ENCODE assay signal across 8 cellular contexts in the genomic region with DNA sequence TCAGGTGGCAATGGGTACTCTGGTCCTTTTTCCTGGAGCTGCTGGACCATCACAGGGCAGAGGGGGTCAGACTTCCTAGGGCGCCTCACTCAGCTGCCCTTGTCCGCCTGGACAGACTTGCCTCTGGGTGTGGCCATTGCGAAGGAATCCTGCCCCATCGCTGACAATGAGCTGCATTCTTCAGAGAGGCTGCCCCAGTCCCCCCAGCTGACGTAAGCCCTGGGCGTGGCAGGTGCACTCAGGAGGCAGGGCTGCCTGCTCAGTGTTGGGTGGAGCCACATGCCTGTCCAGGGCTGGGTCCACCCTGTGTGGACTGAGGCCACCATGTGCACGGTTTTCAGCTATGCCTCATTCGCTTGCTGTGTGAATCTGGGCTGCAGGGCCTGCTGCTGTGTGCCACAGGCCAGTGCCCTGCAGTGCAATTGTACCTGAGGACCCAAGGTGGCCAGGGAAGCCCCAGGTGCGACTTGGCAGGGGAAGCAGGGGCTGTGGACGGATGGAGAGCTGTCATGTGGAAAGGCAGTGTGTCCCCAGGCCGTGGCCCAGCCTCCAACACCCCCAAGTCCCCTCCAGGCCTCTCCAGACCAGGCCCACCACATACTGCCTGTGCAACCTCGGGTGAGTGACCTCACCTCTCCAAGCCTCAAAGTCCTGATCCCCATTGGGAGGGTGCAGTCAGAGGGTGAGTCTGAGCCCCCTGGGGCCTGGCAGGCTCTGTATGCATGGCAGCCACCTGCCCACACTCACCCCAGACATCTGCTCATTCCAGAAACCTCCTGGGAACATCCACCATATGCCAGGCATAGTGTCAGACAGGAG. TPM values are rescaled to one million over a fixed set of nuclear protein-coding genes. Genes with fewer than 3 reads are reported as not detected.
A peak's percentile ranks its signal among the peaks of the same experiment; 100 is the strongest.
DNase-seq lines count a peak whose midpoint lies in the region; ATAC-seq and TF ChIP-seq lines count a peak whose summit lies in the region.

No MANE protein-coding gene starts in this region.

- in situ Hi-C loops in GM13977 (cut with MboI; ENCODE audit: low pct_unique_long_range_greater_than_20kb, low sequenced_read_pairs, unreplicated experiment) = no loop called here

- intact Hi-C loops in lower lobe of right lung (cut with DNase I) = no loop called here

- H3K4me3 ChIP-seq in AG10803 (ENCODE audit: low read length) (no peak overlapping the region), lower lobe of right lung (no peak overlapping the region)

- peak; percentile 90 for DNase-seq in AG10803 (ENCODE audit: low read depth)
- DNase-seq in NCI-H146 treated with DMSO at 0.1 percent for 48 hours (lab: John Stamatoyannopoulos, UW; ENCODE audit: unreplicated experiment) = peak; percentile 86
- peak; percentile 79 for DNase-seq in dedifferentiated amniotic fluid mesenchymal stem cell (ENCODE audit: extremely low spot score)
- peak; percentile 92 for DNase-seq in lower lobe of right lung
- DNase-seq in activated CD4-positive, CD25-positive, alpha-beta regulatory T cell (lab: John Stamatoyannopoulos, UW) = no peak
- DNase-seq in GM13977 (ENCODE audit: low spot score) = no peak

- peak; percentile 95 for ATAC-seq in lower lobe of right lung
- ATAC-seq in HG03025 (IDR thresholded peaks at IDR 0.05; ENCODE audit: low FRiP score, unreplicated experiment) = no peak
- no peak for ATAC-seq in GM18502 (IDR thresholded peaks at IDR 0.05; ENCODE audit: poor library complexity, unreplicated experiment)

- peaks cover 31% of the 10 kb centered on the region for H3K4me1 ChIP-seq in lower lobe of right lung

- TF ChIP-seq CTCF in AG10803 (conservative IDR thresholded peaks at IDR 0.05; ENCODE audit: low read length) = 0 out of 2 replicates have a peak, but pooled peaks have one; percentile 6
- TF ChIP-seq CTCF in lower lobe of right lung (IDR thresholded peaks at IDR 0.05) = no peak
- no peak for TF ChIP-seq CTCF in GM13977 (IDR thresholded peaks at IDR 0.05; ENCODE audit: extremely low read depth, insufficient read depth, missing control alignments)

- H3K36me3 ChIP-seq in lower lobe of right lung = no peaks in the 10 kb centered on the region

- no peaks in the 10 kb centered on the region for H3K9me3 ChIP-seq in lower lobe of right lung

- H3K27ac ChIP-seq in lower lobe of right lung = peak overlapping the region; percentile 60

- no peaks in the 10 kb centered on the region for H3K27me3 ChIP-seq in lower lobe of right lung (ENCODE audit: low read depth)

RNA-seq across cellular contexts. Expression of a gene that starts 14.0 kb away (rescaled TPM):
- total RNA-seq in lower lobe of right lung = 232 TPM

RNA-seq across cellular contexts. Expression of a gene that starts 56.4 kb away (rescaled TPM):
- 0.27 TPM for total RNA-seq in lower lobe of right lung

Comparison
In these comparisons a context has a peak if more than half of its experiments do, and no peak if none do; other contexts are left out.
1. DNase-seq: peak in AG10803 (single experiment), NCI-H146 treated with DMSO at 0.1 percent for 48 hours (single experiment), dedifferentiated amniotic fluid mesenchymal stem cell (single experiment) and lower lobe of right lung (single experiment); none in activated CD4-positive, CD25-positive, alpha-beta regulatory T cell (0 of 4) and GM13977 (single experiment).
2. ATAC-seq: peak in lower lobe of right lung (2 of 2); none in HG03025 (single experiment) and GM18502 (single experiment).